In the genomic region with DNA sequence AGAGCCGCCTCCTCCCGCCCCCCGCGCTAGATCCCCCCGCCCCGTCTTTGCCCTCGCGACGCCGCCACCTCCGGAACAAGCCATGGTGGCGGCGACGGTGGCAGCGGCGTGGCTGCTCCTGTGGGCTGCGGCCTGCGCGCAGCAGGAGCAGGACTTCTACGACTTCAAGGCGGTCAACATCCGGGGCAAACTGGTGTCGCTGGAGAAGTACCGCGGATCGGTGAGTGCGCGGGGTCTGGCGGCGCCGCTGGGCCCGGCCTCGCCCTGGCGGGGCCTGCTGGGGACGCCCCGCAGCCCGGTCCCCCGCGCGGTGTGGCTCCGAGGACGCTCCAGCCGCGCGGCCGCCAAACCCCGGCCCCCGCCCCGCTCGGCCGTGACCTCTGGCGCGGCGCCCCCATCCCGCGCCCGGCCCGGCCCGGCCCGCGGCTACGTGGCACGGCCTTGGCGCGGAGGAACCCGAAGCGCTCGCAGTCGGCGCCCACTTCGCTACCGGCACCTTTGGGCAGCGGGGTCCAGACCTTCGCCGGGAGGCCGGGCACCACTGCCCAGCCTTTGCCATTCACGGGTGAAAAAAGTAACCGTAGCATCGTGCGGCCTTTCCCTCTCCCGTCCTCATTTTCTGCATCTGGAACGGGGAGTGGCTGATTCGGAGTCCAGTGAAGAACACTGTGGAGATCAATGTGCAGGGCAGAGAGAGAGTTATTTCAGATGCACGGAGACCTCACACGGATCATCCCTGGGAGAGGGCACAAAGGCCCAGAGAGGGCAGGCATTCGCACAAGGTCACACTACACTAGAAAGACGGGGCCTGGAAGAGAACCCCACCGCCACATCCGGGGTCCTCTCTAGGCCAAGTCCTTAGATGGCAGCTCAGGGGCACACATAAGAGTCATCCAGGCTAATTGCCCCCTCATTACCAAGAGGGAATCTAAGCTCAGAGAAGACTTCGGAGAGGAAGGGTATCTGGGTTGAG, we compare ENCODE assay signal across 9 cellular contexts. TPM values are rescaled to one million over a fixed set of nuclear protein-coding genes. Genes with fewer than 3 reads are reported as not detected.
DNase-seq lines count a peak whose midpoint lies in the region.
"Had no signal": no experiment of that assay in that cellular context is flagged by ENCODE, and none has a peak within 500 bp of the region (broad histone marks: within the 10 kb centered on the region; RNA-seq: fewer than 3 reads in every experiment).

A gene (plus strand): TSS at position 44 of the 973 bp plus-strand sequence. CDS start 39 bp downstream, at position 83.

- DNase-seq in NCI-H2029 (lab: John Stamatoyannopoulos, UW), result peak; percentile 50
- DNase-seq in NCI-H2029 treated with DMSO at 0.1 percent for 48 hours (lab: John Stamatoyannopoulos, UW), result no peak
- peak; percentile 8 for DNase-seq in SW480 (ENCODE audit: low spot score)
- DNase-seq in amygdala (lab: John Stamatoyannopoulos, UW), result peak in 38 of 56 donors; percentile 1 to 52 (median 26)
- peak; percentile 65 for DNase-seq in hepatic stellate cell (ENCODE audit: low spot score)
- DNase-seq in ureter (ENCODE audit: low spot score), result peak; percentile 50
- DNase-seq in SKM-1 treated with dmso at 0.1 percent for 144 hours (lab: John Stamatoyannopoulos, UW; ENCODE audit: unreplicated experiment), result no peak

- H3K4me3 ChIP-seq in rectal smooth muscle tissue (ENCODE audit: low read length), result peak within 1 kb of the TSS; percentile 67

- no peaks in the 10 kb centered on the region for H3K27me3 ChIP-seq in rectal smooth muscle tissue (ENCODE audit: control insufficient read depth, insufficient read depth, low read length)

- peak within 1 kb of the TSS; percentile 61 for H3K9ac ChIP-seq in rectal smooth muscle tissue (ENCODE audit: low read length)

- H3K36me3 ChIP-seq in rectal smooth muscle tissue (ENCODE audit: control insufficient read depth, insufficient read depth, low read length), result peaks cover 3% of the 10 kb centered on the region

- peaks cover 21% of the 10 kb centered on the region for H3K4me1 ChIP-seq in rectal smooth muscle tissue (ENCODE audit: control insufficient read depth, insufficient read depth, low read length)

- H3K27ac ChIP-seq in rectal smooth muscle tissue (ENCODE audit: low read depth, low read length), result peak within 1 kb of the TSS; percentile 85
- H3K27ac ChIP-seq: C4-2B had no signal

RNA-seq across cellular contexts. Expression of the gene that starts here (rescaled TPM):
- 8.9 TPM for total RNA-seq in ureter

Comparison
In these comparisons a context has a peak if more than half of its experiments do, and no peak if none do; other contexts are left out.
1. DNase-seq: peak in NCI-H2029 (single experiment), SW480 (single experiment), amygdala (38 of 56), hepatic stellate cell (single experiment) and ureter (single experiment); none in NCI-H2029 treated with DMSO at 0.1 percent for 48 hours (single experiment) and SKM-1 treated with dmso at 0.1 percent for 144 hours (single experiment).